In the genomic region with DNA sequence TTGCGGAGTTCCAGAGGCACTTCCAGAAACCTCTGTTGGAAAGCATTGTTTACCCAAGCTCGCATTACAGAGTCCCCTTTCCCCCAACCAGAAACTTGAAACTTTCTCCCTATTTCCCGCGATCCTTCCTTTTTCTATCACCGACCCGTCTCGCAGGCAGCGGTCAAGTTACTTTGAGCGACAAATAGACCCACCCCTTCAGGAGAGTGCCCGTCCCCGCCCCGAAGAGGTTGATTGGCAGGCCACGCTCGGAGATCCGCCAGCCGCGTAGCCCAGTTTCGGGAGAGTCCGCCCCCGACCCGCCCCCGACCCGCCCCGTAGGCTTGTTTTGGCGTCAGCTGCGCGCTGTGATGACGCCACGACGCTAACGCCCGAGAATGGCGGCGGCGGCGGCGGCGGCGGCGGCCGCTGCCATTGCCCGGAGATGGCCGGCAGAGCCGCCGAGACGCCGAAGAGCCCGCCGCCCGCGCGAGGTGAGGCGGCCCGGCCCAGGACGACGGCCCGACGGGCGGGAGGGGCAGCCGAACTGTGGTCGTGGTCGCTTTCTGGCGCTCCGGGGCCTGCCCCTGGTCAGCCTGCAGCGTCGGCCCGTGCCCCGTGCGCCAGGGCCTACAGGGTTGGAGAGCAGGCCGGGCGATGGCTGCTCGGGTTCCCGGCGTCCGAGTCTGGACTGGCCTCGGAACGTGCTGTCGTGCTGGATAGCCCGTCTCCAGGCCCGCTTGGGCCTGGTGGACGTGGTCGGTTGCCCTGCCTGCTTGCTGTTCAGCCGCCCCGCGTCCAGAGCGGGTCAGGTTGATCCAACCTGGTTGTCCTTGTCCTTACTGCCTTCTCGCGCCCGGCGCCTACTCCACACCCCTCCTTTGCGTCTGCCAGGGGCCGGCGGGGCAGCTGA, we compare ENCODE assay signal across 8 cellular contexts.
DNase-seq lines count a peak whose midpoint lies in the region; ATAC-seq and TF ChIP-seq lines count a peak whose summit lies in the region.

A gene (plus strand): TSS at position 356 of the 892 bp plus-strand sequence. CDS start 15,496 bp downstream, outside the sequence.

- no peaks in the 10 kb centered on the region for H3K9me3 Mint-ChIP-seq in central memory CD8-positive, alpha-beta T cell

- H3K4me3 ChIP-seq in AG09309 (ENCODE audit: control insufficient read depth, low read depth, low read length) = peak within 1 kb of the TSS; percentile 86

- H3K36me3 Mint-ChIP-seq in central memory CD8-positive, alpha-beta T cell (ENCODE audit: insufficient read depth) = peaks cover 13% of the 10 kb centered on the region

- H3K27ac Mint-ChIP-seq in central memory CD8-positive, alpha-beta T cell (ENCODE audit: low read depth) = peak within 1 kb of the TSS; percentile 95

- peak; percentile 93 for ATAC-seq in GM19035 (IDR thresholded peaks at IDR 0.05; ENCODE audit: unreplicated experiment)
- peak; percentile 89 for ATAC-seq in HG03342 (IDR thresholded peaks at IDR 0.05; ENCODE audit: unreplicated experiment)
- ATAC-seq in activated CD4-positive, CD25-positive, alpha-beta regulatory T cell treated with anti-CD3 and anti-CD28 coated beads, Interleukin-2, amount 50 U/mL, for 24 hours = peak; percentile 98 to 99
- ATAC-seq in central memory CD8-positive, alpha-beta T cell (replicated peaks; ENCODE audit: extremely low read depth, poor library complexity, severe bottlenecking) = peak; percentile 99

- H3K4me1 Mint-ChIP-seq in central memory CD8-positive, alpha-beta T cell = peaks cover 27% of the 10 kb centered on the region

- no peak for TF ChIP-seq CTCF in AG09309 (IDR thresholded peaks at IDR 0.05; ENCODE audit: control insufficient read depth, insufficient read depth, low read depth, low read length, missing control alignments)

- peak; percentile 71 for DNase-seq in AG09309 (ENCODE audit: low read depth)
- peak; percentile 87 for DNase-seq in NCI-H446 treated with DMSO at 0.1 percent for 48 hours (lab: John Stamatoyannopoulos, UW)
- peak; percentile 79 to 83 for DNase-seq in central memory CD8-positive, alpha-beta T cell (ENCODE audit: low spot score in 2 of 2)
- peak; percentile 99 for DNase-seq in islet precursor cell
- peak; percentile 94 for DNase-seq in stimulated activated CD4-positive, alpha-beta T cell treated with anti-CD3 and anti-CD28 coated beads, Interleukin-12 subunit alpha, Interleukin-12 subunit beta, amount 100 ng/mL, for 4 hours

- peak within 1 kb of the TSS; percentile 93 for H3K4me3 Mint-ChIP-seq in central memory CD8-positive, alpha-beta T cell

- H3K27me3 Mint-ChIP-seq in central memory CD8-positive, alpha-beta T cell = no peaks in the 10 kb centered on the region

Comparison
In these comparisons a context has a peak if more than half of its experiments do, and no peak if none do; other contexts are left out.
1. Peak in every context shown above with its lines: DNase-seq, ATAC-seq and H3K4me3 ChIP-seq.